In genomic region chr2:239012936-239013669, GRCh38 we compare ENCODE assay signal across 21 cellular contexts.
"Had no signal": no experiment of that assay in that cellular context is flagged by ENCODE, and none has a peak within 500 bp of the region (broad histone marks: within the 10 kb centered on the region; RNA-seq: fewer than 3 reads in every experiment).

No MANE protein-coding gene starts in this region.

- H3K4me3 ChIP-seq: hepatocyte, mucosa of descending colon, prostate gland, suprapubic skin, transverse colon, vagina had no signal

- H3K36me3 ChIP-seq: prostate gland, suprapubic skin, transverse colon, vagina had no signal

- FAIRE-seq: endometrium had no signal

- H3K27me3 ChIP-seq: vagina had no signal

- H3K9me3 ChIP-seq: mucosa of descending colon, prostate gland, suprapubic skin, transverse colon, vagina had no signal

- H3K27ac Mint-ChIP-seq: activated CD8-positive, alpha-beta T cell treated with anti-CD3 and anti-CD28 coated beads, Interleukin-2, amount 10 ng/mL, durations not matched to agents 7 days and 5 days; activated naive CD8-positive, alpha-beta T cell treated with anti-CD3 and anti-CD28 coated beads, Interleukin-2, amount 50 U/mL, for 24 hours; activated T-helper 2 cell treated with anti-CD3 and anti-CD28 coated beads, Interferon-gamma antibody, Interleukin-2, Interleukin-4, amounts not matched to agents 10 μg/mL and 5 μg/mL and 100 μg/mL, durations not matched to agents 14 hours and 24 hours and 36 hours; stimulated activated naive CD8-positive, alpha-beta T cell treated with anti-CD3 and anti-CD28 coated beads, Interleukin-15, Interleukin-2, amounts not matched to agents 100 ng/mL and 50 ng/mL, for 24 hours had no signal

- DNase-seq: activated CD4-positive, alpha-beta T cell treated with anti-CD3 and anti-CD28 coated beads for 1 hour; activated CD4-positive, alpha-beta T cell treated with anti-CD3 and anti-CD28 coated beads, Interleukin-2, amount 50 U/mL, for 1 hour; activated CD8-positive, alpha-beta T cell treated with anti-CD3 and anti-CD28 coated beads, Interleukin-2, amount 10 ng/mL, durations not matched to agents 7 days and 5 days; activated naive CD4-positive, alpha-beta T cell treated with anti-CD3 and anti-CD28 coated beads, Interleukin-2, amount 50 U/mL, for 16 hours; activated naive CD8-positive, alpha-beta T cell treated with anti-CD3 and anti-CD28 coated beads, Interleukin-2, amount 50 U/mL, for 24 hours; activated T-cell treated with anti-CD3 and anti-CD28 coated beads, Interleukin-2, amount 50 U/mL, for 4 hours; foreskin fibroblast; mesenchymal stem cell; mucosa of descending colon; stimulated activated CD4-positive, alpha-beta T cell treated with anti-CD3 and anti-CD28 coated beads, Interleukin-1b, Interleukin-23, amount 100 ng/mL, for 48 hours; T-helper 1 cell; T-helper 9 cell; transverse colon had no signal

- H3K9me3 Mint-ChIP-seq: activated naive CD8-positive, alpha-beta T cell treated with anti-CD3 and anti-CD28 coated beads, Interleukin-2, amount 50 U/mL, for 24 hours; activated T-cell treated with anti-CD3 and anti-CD28 coated beads, Interleukin-2, amount 50 U/mL, for 4 hours; activated T-helper 2 cell treated with anti-CD3 and anti-CD28 coated beads, Interferon-gamma antibody, Interleukin-2, Interleukin-4, amounts not matched to agents 10 μg/mL and 5 μg/mL and 100 μg/mL, durations not matched to agents 14 hours and 24 hours and 36 hours; neural crest cell; stimulated activated naive CD8-positive, alpha-beta T cell treated with anti-CD3 and anti-CD28 coated beads, Interleukin-15, Interleukin-2, amounts not matched to agents 100 ng/mL and 50 ng/mL, for 24 hours had no signal

- H3K27ac ChIP-seq: hepatocyte, prostate gland, suprapubic skin, transverse colon, vagina had no signal

- H3K4me1 Mint-ChIP-seq: activated naive CD8-positive, alpha-beta T cell treated with anti-CD3 and anti-CD28 coated beads, Interleukin-2, amount 50 U/mL, for 24 hours had no signal

- H3K4me3 Mint-ChIP-seq: activated CD8-positive, alpha-beta T cell treated with anti-CD3 and anti-CD28 coated beads, Interleukin-2, amount 10 ng/mL, durations not matched to agents 7 days and 5 days; activated naive CD8-positive, alpha-beta T cell treated with anti-CD3 and anti-CD28 coated beads, Interleukin-2, amount 50 U/mL, for 24 hours; activated T-cell treated with anti-CD3 and anti-CD28 coated beads, Interleukin-2, amount 50 U/mL, for 4 hours; neural crest cell; stimulated activated naive CD8-positive, alpha-beta T cell treated with anti-CD3 and anti-CD28 coated beads, Interleukin-15, Interleukin-2, amounts not matched to agents 100 ng/mL and 50 ng/mL, for 24 hours had no signal

- H3K4me1 ChIP-seq: prostate gland, suprapubic skin, transverse colon, vagina had no signal
